ENCODE assay signal across 31 cellular contexts in the genomic region with DNA sequence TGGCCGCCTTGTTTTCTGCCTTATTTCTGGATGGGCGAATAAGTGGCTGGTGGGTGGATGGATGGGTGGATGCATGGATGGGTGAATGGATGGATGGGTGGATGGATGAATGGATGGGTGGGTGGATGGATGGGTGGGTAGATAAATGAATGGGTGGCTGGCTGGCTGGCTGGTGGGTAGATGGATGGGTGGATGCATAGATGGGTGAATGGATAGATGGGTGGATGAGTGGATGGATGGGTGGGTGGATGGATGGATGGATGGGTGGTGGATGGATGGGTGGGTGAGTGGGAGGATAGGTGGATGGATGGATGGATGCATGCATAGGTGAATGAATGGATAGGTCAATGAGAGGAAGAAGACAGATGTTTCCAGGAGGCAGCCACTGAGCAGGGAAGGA.
"Had no signal": no experiment of that assay in that cellular context is flagged by ENCODE, and none has a peak within 500 bp of the region (broad histone marks: within the 10 kb centered on the region; RNA-seq: fewer than 3 reads in every experiment).

No MANE protein-coding gene starts in this region.

- ATAC-seq: natural killer cell; psoas muscle; right cardiac atrium; sciatic nerve; stimulated activated memory B cell treated with anti-CD40 and anti-IgM and Interleukin-4, amounts not matched to agents 10 μg/mL and 1 μg/mL and 100 μg/mL, for 72 hours; stimulated activated naive CD8-positive, alpha-beta T cell treated with anti-CD3 and anti-CD28 coated beads, Interleukin-15, amount 100 ng/mL, for 72 hours; stimulated activated naive CD8-positive, alpha-beta T cell treated with anti-CD3 and anti-CD28 coated beads, Interleukin-15, Interleukin-2, amounts not matched to agents 100 U/mL and 50 U/mL, for 24 hours; upper lobe of right lung had no signal

- H3K9me3 ChIP-seq: testis had no signal

- H3K4me1 Mint-ChIP-seq: natural killer cell; nephron; stimulated activated memory B cell treated with anti-CD40 and anti-IgM and Interleukin-4, amounts not matched to agents 10 μg/mL and 1 μg/mL and 100 μg/mL, for 72 hours had no signal

- H3K27ac ChIP-seq: neural progenitor cell, ovary, parathyroid adenoma, psoas muscle, skin epidermis, spleen, suprapubic skin, testis, tibial artery, transverse colon, upper lobe of right lung, vagina had no signal

- H3K36me3 ChIP-seq: neural progenitor cell, ovary, suprapubic skin, tibial artery, transverse colon, upper lobe of right lung, vagina had no signal

- H3K27me3 ChIP-seq: ovary, testis, upper lobe of right lung, vagina had no signal

- H3K4me1 ChIP-seq: neural progenitor cell, parathyroid adenoma, psoas muscle, upper lobe of right lung had no signal

- H3K4me2 ChIP-seq: neural progenitor cell, smooth muscle cell had no signal

- H3K4me3 Mint-ChIP-seq: natural killer cell; nephron; neural progenitor cell; stimulated activated memory B cell treated with anti-CD40 and anti-IgM and Interleukin-4, amounts not matched to agents 10 μg/mL and 1 μg/mL and 100 μg/mL, for 72 hours; stimulated activated naive CD8-positive, alpha-beta T cell treated with anti-CD3 and anti-CD28 coated beads, Interleukin-15, amount 100 ng/mL, for 72 hours; type B pancreatic cell had no signal

- H3K79me2 ChIP-seq: parathyroid adenoma had no signal

- DNase-seq: natural killer cell; occipital lobe; ovary; posterior cingulate gyrus; psoas muscle; right cardiac atrium; spleen; stimulated activated CD4-positive, alpha-beta T cell treated with anti-CD3 and anti-CD28 coated beads, Interleukin-12 subunit alpha, Interleukin-12 subunit beta, amount 100 ng/mL, for 4 hours; stimulated activated CD4-positive, alpha-beta T cell treated with anti-CD3 and anti-CD28 coated beads, Interleukin-1b, Interleukin-23, amount 100 ng/mL, for 48 hours; stimulated activated CD4-positive, alpha-beta T cell treated with anti-CD3 and anti-CD28 coated beads, Interleukin-4, amount 100 ng/mL, for 1 hour; stimulated activated CD4-positive, alpha-beta T cell treated with anti-CD3 and anti-CD28 coated beads, Interleukin-4, amount 100 ng/mL, for 4 hours; stimulated activated CD8-positive, alpha-beta memory T cell treated with anti-CD3 and anti-CD28 coated beads, Interleukin-4, amount 100 ng/mL, for 48 hours; stimulated activated naive CD4-positive, alpha-beta T cell; stimulated activated naive CD8-positive, alpha-beta T cell treated with anti-CD3 and anti-CD28 coated beads, Interleukin-15, amount 100 ng/mL, for 72 hours; stimulated activated naive CD8-positive, alpha-beta T cell treated with anti-CD3 and anti-CD28 coated beads, Interleukin-15, Interleukin-2, amounts not matched to agents 100 U/mL and 50 U/mL, for 24 hours; substantia nigra; testis; tibial artery; transverse colon; upper lobe of right lung had no signal

- H3K9ac ChIP-seq: neural progenitor cell, parathyroid adenoma had no signal

- H2AFZ ChIP-seq: neural progenitor cell, parathyroid adenoma had no signal

- H3K4me3 ChIP-seq: neural progenitor cell, ovary, psoas muscle, skin epidermis, smooth muscle cell, spleen, suprapubic skin, testis, tibial artery, transverse colon, upper lobe of right lung, vagina had no signal

- H3K36me3 Mint-ChIP-seq: neural progenitor cell, type B pancreatic cell had no signal

- H3K27ac Mint-ChIP-seq: natural killer cell; nephron; neural progenitor cell; progenitor cell of endocrine pancreas; stimulated activated memory B cell treated with anti-CD40 and anti-IgM and Interleukin-4, amounts not matched to agents 10 μg/mL and 1 μg/mL and 100 μg/mL, for 72 hours; stimulated activated naive CD8-positive, alpha-beta T cell treated with anti-CD3 and anti-CD28 coated beads, Interleukin-15, amount 100 ng/mL, for 72 hours; type B pancreatic cell had no signal
